7 cellular contexts compared by ENCODE assay signal in the genomic region with DNA sequence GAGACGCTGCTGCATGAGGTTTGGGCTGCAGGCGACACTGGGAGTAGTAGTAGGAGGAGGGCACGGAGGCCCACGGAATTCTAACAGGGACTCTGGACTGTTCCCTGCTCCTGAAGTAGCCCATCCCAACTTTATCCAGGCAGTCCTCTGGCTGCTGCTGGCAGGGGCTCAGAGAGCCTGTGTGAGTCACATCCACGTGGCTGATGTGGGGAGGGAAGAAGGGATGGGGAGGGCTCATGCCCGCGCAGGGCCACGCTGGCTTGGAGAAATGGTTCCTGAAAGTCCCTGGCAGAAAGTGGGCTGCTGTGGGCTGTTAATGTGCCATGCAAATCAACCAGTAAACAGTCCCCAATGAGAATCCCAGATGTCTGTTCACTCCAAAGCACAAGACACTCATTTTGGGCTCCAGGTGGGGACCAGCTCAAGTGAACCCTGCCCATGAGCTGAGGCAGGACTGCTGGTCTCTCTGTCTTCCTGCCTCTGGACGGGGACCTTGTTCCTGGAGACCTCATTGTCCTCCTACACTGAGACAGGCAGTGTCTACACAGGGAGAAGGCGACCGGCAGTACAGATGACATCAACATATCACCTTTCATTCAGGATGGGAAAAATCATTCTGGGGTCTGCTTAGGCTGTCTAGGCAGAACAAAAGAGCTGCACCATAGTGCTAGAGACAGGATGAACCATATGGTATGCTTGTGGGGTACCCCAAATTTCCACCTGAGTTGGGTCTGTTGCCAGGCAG. TPM values are rescaled to one million over a fixed set of nuclear protein-coding genes. Genes with fewer than 3 reads are reported as not detected.
DNase-seq lines count a peak whose midpoint lies in the region; ATAC-seq and TF ChIP-seq lines count a peak whose summit lies in the region.

No MANE protein-coding gene starts in this region.

- H3K4me3 ChIP-seq in epithelial cell of proximal tubule (ENCODE audit: low read depth, low read length): no peak overlapping the region

- in situ Hi-C loops in GM13977 (cut with MboI; ENCODE audit: low pct_unique_long_range_greater_than_20kb, low sequenced_read_pairs, unreplicated experiment): no loop called here

- TF ChIP-seq CTCF in epithelial cell of proximal tubule (conservative IDR thresholded peaks at IDR 0.05; ENCODE audit: low read depth, low read length) (no peak), GM13977 (IDR thresholded peaks at IDR 0.05; ENCODE audit: extremely low read depth, insufficient read depth, missing control alignments) (no peak)

- peak; percentile 75 for DNase-seq in NCI-H2171 treated with DMSO at 0.1 percent for 48 hours (lab: John Stamatoyannopoulos, UW)
- DNase-seq in epithelial cell of proximal tubule (ENCODE audit: low read depth): peak; percentile 9
- DNase-seq in mesenteric fat pad (ENCODE audit: low spot score): peak; percentile 93
- DNase-seq in ureter (ENCODE audit: low spot score): peak; percentile 87
- DNase-seq in stimulated activated naive CD8-positive, alpha-beta T cell treated with anti-CD3 and anti-CD28 coated beads, Interleukin-15, Interleukin-2, amounts not matched to agents 100 U/mL and 50 U/mL, for 24 hours: no peak
- DNase-seq in GM13977 (ENCODE audit: low spot score): no peak
- no peak for DNase-seq in LoVo (ENCODE audit: low spot score)

- ATAC-seq in stimulated activated naive CD8-positive, alpha-beta T cell treated with anti-CD3 and anti-CD28 coated beads, Interleukin-15, Interleukin-2, amounts not matched to agents 100 U/mL and 50 U/mL, for 24 hours: no peak

RNA-seq across cellular contexts. Expression of a gene that starts 57.7 kb away (rescaled TPM):
- total RNA-seq in epithelial cell of proximal tubule (0.07 and 0.17 TPM in 2 replicates), mesenteric fat pad (95.2 TPM), ureter (59.0 TPM)

Comparison
In these comparisons a context has a peak if more than half of its experiments do, and no peak if none do; other contexts are left out.
1. DNase-seq: peak in NCI-H2171 treated with DMSO at 0.1 percent for 48 hours (single experiment), epithelial cell of proximal tubule (single experiment), mesenteric fat pad (single experiment) and ureter (single experiment); none in stimulated activated naive CD8-positive, alpha-beta T cell treated with anti-CD3 and anti-CD28 coated beads, Interleukin-15, Interleukin-2, amounts not matched to agents 100 U/mL and 50 U/mL, for 24 hours (single experiment), GM13977 (single experiment) and LoVo (single experiment).
2. RNA of a gene that starts 57.7 kb away (total RNA-seq): 95.2 TPM in mesenteric fat pad (single experiment) and 59.0 TPM in ureter (single experiment); 0.07 to 0.17 TPM in epithelial cell of proximal tubule; every median in the first group is over 10 times any median in the second.